Comparison of ENCODE assay signal across 11 cellular contexts in genomic region chr19:38281820-38282566, GRCh38. TPM values are rescaled to one million over a fixed set of nuclear protein-coding genes. Genes with fewer than 3 reads are reported as not detected.
A peak's percentile ranks its signal among the peaks of the same experiment; 100 is the strongest.
DNase-seq lines count a peak whose midpoint lies in the region; ATAC-seq, FAIRE-seq and TF ChIP-seq lines count a peak whose summit lies in the region.
"Had no signal": no experiment of that assay in that cellular context is flagged by ENCODE, and none has a peak within 500 bp of the region (broad histone marks: within the 10 kb centered on the region; RNA-seq: fewer than 3 reads in every experiment).

No MANE protein-coding gene starts in this region.

- in situ Hi-C loops in IMR-90 (cut with MboI; ENCODE audit: low sequenced_read_pairs), result no loop called here

- intact Hi-C loops in IMR-90 (cut with micrococcal nuclease) (no loop called here), ascending aorta (cut with DNase I) (no loop called here)

- H3K14ac ChIP-seq in IMR-90 (replicated peaks; ENCODE audit: low read depth, low read length), result no peak overlapping the region

- peak overlapping the region; percentile 67; the same call in 1 of the 2 replicates for H2AK5ac ChIP-seq in IMR-90 (ENCODE audit: low read depth, low read length)

- no peaks in the 10 kb centered on the region for H3K79me1 ChIP-seq in IMR-90 (ENCODE audit: low read depth in 1 of 2, low read length in 2 of 2)

- no peaks in the 10 kb centered on the region for H4K20me1 ChIP-seq in IMR-90 (ENCODE audit: insufficient read depth, low read length)

- CTCF ChIA-PET in A549 (lab: Yijun Ruan, JAX) (interaction anchor here (0.6 to 17.0 kb wide), 14 partner anchors 9 to 346 kb away, joined by 3 to 259 read pairs (median 4); partner anchors contain the start of genes PPP1R14A and SPINT2), IMR-90 (lab: Yijun Ruan, JAX) (no interaction called here)

- BruUV-seq in IMR-90 (replicated peaks; lab: Mats Ljungman, UMichigan), result no TSS peak

- H3K36me3 ChIP-seq in IMR-90 (ENCODE audit: control insufficient read depth, insufficient read depth, low read length) (no peaks in the 10 kb centered on the region), ascending aorta (peaks cover 16 to 38% of the 10 kb centered on the region in 2 donors)

- H4K8ac ChIP-seq in IMR-90 (ENCODE audit: low read depth in 2 of 2, low read length in 2 of 2), result 0 out of 4 replicates have a peak overlapping the region, but pooled peaks of 1 of the 2 experiments have one; percentile 0

- H2BK120ac ChIP-seq in IMR-90 (ENCODE audit: low read depth, low read length), result peak overlapping the region; percentile 12; the same call in 1 of the 2 replicates

- peak overlapping the region; percentile 27; the same call in 1 of the 2 replicates for H4K91ac ChIP-seq in IMR-90 (ENCODE audit: insufficient read depth, low read depth, low read length)

- H3K23ac ChIP-seq in IMR-90 (ENCODE audit: low read depth, low read length), result no peak overlapping the region

- H3K27ac ChIP-seq in A549 (no peak overlapping the region), IMR-90 (ENCODE audit: insufficient read depth, low read length) (no peak overlapping the region), ascending aorta (peak overlapping the region; percentile 85 to 89)

- H3K4me1 ChIP-seq in A549 (peaks cover 22% of the 10 kb centered on the region), IMR-90 (ENCODE audit: control insufficient read depth, insufficient read depth, low read length) (peaks cover 20% of the 10 kb centered on the region), ascending aorta (peaks cover 12 to 33% of the 10 kb centered on the region in 2 donors)

- H3K4me3 ChIP-seq in A549 (no peak overlapping the region), IMR-90 (ENCODE audit: insufficient read depth, low read depth, low read length) (no peak overlapping the region), ascending aorta (no peak overlapping the region)

- 83% methylated on average over 7 of the region's 7 CpGs for WGBS in A549 (ENCODE audit: missing lambda C conversion rate)
- no CpG with 5 or more reads among the region's 7 CpGs for WGBS in IMR-90 (ENCODE audit: extremely low coverage in 2 of 2, insufficient read length in 1 of 2), 2 experiments

- no peaks in the 10 kb centered on the region for H3K9me3 ChIP-seq in A549
- no peaks in the 10 kb centered on the region for H3K9me3 ChIP-seq in IMR-90 (ENCODE audit: control insufficient read depth, insufficient read depth, low read length)
- H3K9me3 ChIP-seq in ascending aorta, result no peaks in the 10 kb centered on the region

- H3K56ac ChIP-seq in IMR-90 (ENCODE audit: extremely low read depth, insufficient read depth, low read length), result no peak overlapping the region

- TF ChIP-seq RAD21 in A549 (conservative IDR thresholded peaks at IDR 0.05 in 1 of 2, IDR thresholded peaks at IDR 0.05 in 1 of 2), result no peak
- TF ChIP-seq RAD21 in IMR-90 (IDR thresholded peaks at IDR 0.05; ENCODE audit: low read length), result no peak

- dilution Hi-C loops in IMR-90 (cut with HindIII; ENCODE audit: low sequenced_read_pairs, unreplicated experiment), result no loop called here

- no peak overlapping the region for H2BK5ac ChIP-seq in IMR-90 (ENCODE audit: low read depth, low read length, poor library complexity, severe bottlenecking)

- peak overlapping the region; percentile 9 for H2AFZ ChIP-seq in IMR-90 (replicated peaks; ENCODE audit: low read length, poor library complexity)

- DNase-seq in A549 (ENCODE audit: low read depth in 1 of 2, low spot score in 1 of 2), result no peak
- no peak for DNase-seq in IMR-90
- DNase-seq in ascending aorta (ENCODE audit: low spot score in 2 of 2), result no peak
- no peak for DNase-seq in NCI-H1930 (lab: John Stamatoyannopoulos, UW)
- DNase-seq in NCI-H2227 (lab: John Stamatoyannopoulos, UW; ENCODE audit: unreplicated experiment), result no peak
- DNase-seq in NCI-H2107 treated with DMSO at 0.1 percent for 48 hours (lab: John Stamatoyannopoulos, UW; ENCODE audit: unreplicated experiment), result no peak
- DNase-seq: activated CD8-positive, alpha-beta memory T cell treated with anti-CD3 and anti-CD28 coated beads, Interleukin-2, amount 50 U/mL, for 48 hours; GF-D8; NCI-H1436; stimulated activated CD4-positive, alpha-beta T cell treated with anti-CD3 and anti-CD28 coated beads, Interleukin-4, amount 100 ng/mL, for 24 hours; substantia nigra had no signal

- no peaks in the 10 kb centered on the region for H3K27me3 ChIP-seq in IMR-90 (ENCODE audit: control insufficient read depth, insufficient read depth, low read length)
- no peaks in the 10 kb centered on the region for H3K27me3 ChIP-seq in ascending aorta

- H3K4me2 ChIP-seq in A549, result no peak overlapping the region
- H3K4me2 ChIP-seq in IMR-90 (ENCODE audit: low read depth, low read length), result no peak overlapping the region

- POLR2A ChIA-PET in A549 (lab: Yijun Ruan, JAX), result interaction anchor here (0.8 kb wide), 1 partner anchor 350 kb away, joined by 3 read pairs; no protein-coding TSS in a partner anchor
- POLR2A ChIA-PET in IMR-90 (lab: Charles Lee; ENCODE audit: unreplicated experiment), result no interaction called here

- 0 out of 2 replicates have a peak overlapping the region, but pooled peaks have one; percentile 26 for H2BK20ac ChIP-seq in IMR-90 (ENCODE audit: low read depth, low read length)

- no peak overlapping the region for H3K9ac ChIP-seq in IMR-90 (ENCODE audit: low read depth, low read length)

- H3K18ac ChIP-seq in IMR-90 (ENCODE audit: low read depth, low read length), result no peak overlapping the region

- no peak for TF ChIP-seq EP300 in A549 (IDR thresholded peaks at IDR 0.05)

- peaks cover 8% of the 10 kb centered on the region for H3K9me1 ChIP-seq in IMR-90 (ENCODE audit: insufficient read depth, low read length)

- 0 out of 2 replicates have a peak overlapping the region, but pooled peaks have one; percentile 25 for H3K4ac ChIP-seq in IMR-90 (ENCODE audit: low read depth, low read length)

- peak; percentile 97 for FAIRE-seq in A549 (lab: Jason Lieb, UNC)

- ATAC-seq in A549 (no peak), IMR-90 (ENCODE audit: low read depth) (no peak)

- H2BK15ac ChIP-seq in IMR-90 (ENCODE audit: low read depth, low read length), result 0 out of 3 replicates have a peak overlapping the region, but pooled peaks have one; percentile 10

- no peak for TF ChIP-seq CTCF in A549 (IDR thresholded peaks at IDR 0.05)
- TF ChIP-seq CTCF in IMR-90 (conservative IDR thresholded peaks at IDR 0.05; ENCODE audit: low read depth, low read length), result no peak
- TF ChIP-seq CTCF in ascending aorta (IDR thresholded peaks at IDR 0.05), result no peak

- TF ChIP-seq POLR2A in A549 (IDR thresholded peaks at IDR 0.05; ENCODE audit: low read length) (no peak), IMR-90 (IDR thresholded peaks at IDR 0.05; ENCODE audit: low read depth, low read length) (no peak)

- H4K5ac ChIP-seq in IMR-90 (ENCODE audit: low read depth, low read length), result no peak overlapping the region

- no peak overlapping the region for H2AK9ac ChIP-seq in IMR-90 (replicated peaks; ENCODE audit: low read depth, low read length, poor library complexity)

RNA-seq across cellular contexts. Expression of gene SPINT2, which starts 17.6 kb away (rescaled TPM):
- polyA plus RNA-seq in A549 (2011; rRNA removed), result 343 and 425 TPM in 2 replicates
- 347 and 383 TPM in 2 replicates for polyA plus RNA-seq in A549 (2012; cell fraction: cytosol; rRNA removed)
- 348 and 443 TPM in 2 replicates for polyA plus RNA-seq in A549 (2012; cell fraction: nucleus; rRNA removed)
- 244 to 296 TPM (median 291 TPM) in 3 replicates for polyA plus RNA-seq in A549 (2017; fragmentation: RNase III; extraction: RNeasy Plus Mini Kit Qiagen cat#74134 plus additional on column Dnase treatment)
- 154 and 156 TPM in 2 replicates for polyA minus RNA-seq in A549 (2011; rRNA and poly(A)+ RNA removed)
- total RNA-seq in IMR-90 (2012; rRNA removed), result 0.28 and 0.54 TPM in 2 replicates
- 1.2 and 2.2 TPM in 2 replicates for polyA plus RNA-seq in IMR-90 (2012; rRNA removed)
- 1.2 and 1.8 TPM in 2 replicates for polyA plus RNA-seq in IMR-90 (2012; cell fraction: cytosol; rRNA removed)
- polyA plus RNA-seq in IMR-90 (2012; cell fraction: nucleus; rRNA removed; ENCODE audit: low replicate concordance), result 1.2 and 1.3 TPM in 2 replicates
- total RNA-seq in ascending aorta, result 193 TPM

RNA-seq across cellular contexts. Expression of gene C19orf33, which starts 22.1 kb away (rescaled TPM):
- polyA plus RNA-seq in A549 (2011; rRNA removed), result 197 and 302 TPM in 2 replicates
- polyA plus RNA-seq in A549 (2012; cell fraction: cytosol; rRNA removed), result 1,004 and 1,085 TPM in 2 replicates
- 520 and 541 TPM in 2 replicates for polyA plus RNA-seq in A549 (2012; cell fraction: nucleus; rRNA removed)
- 487 to 531 TPM (median 489 TPM) in 3 replicates for polyA plus RNA-seq in A549 (2017; fragmentation: RNase III; extraction: RNeasy Plus Mini Kit Qiagen cat#74134 plus additional on column Dnase treatment)
- polyA minus RNA-seq in A549 (2011; rRNA and poly(A)+ RNA removed), result 17.0 and 21.4 TPM in 2 replicates
- 1.4 TPM in 1 of 2 replicates, not detected in the other for total RNA-seq in IMR-90 (2012; rRNA removed)
- polyA plus RNA-seq in IMR-90 (2012; rRNA removed), result 0.80 and 0.96 TPM in 2 replicates
- 0.44 and 3.1 TPM in 2 replicates for polyA plus RNA-seq in IMR-90 (2012; cell fraction: cytosol; rRNA removed)
- not detected in 2 replicates for polyA plus RNA-seq in IMR-90 (2012; cell fraction: nucleus; rRNA removed; ENCODE audit: low replicate concordance)
- not detected for total RNA-seq in ascending aorta

RNA-seq across cellular contexts. Expression of gene PPP1R14A, which starts 25.8 kb away (rescaled TPM):
- polyA plus RNA-seq in A549 (2011; rRNA removed) (14.6 and 30.5 TPM in 2 replicates), A549 (2017; fragmentation: RNase III; extraction: RNeasy Plus Mini Kit Qiagen cat#74134 plus additional on column Dnase treatment) (88.6 to 99.6 TPM (median 99.5 TPM) in 3 replicates), IMR-90 (2012; rRNA removed) (0.84 and 2.0 TPM in 2 replicates)
- 281 and 324 TPM in 2 replicates for polyA plus RNA-seq in A549 (2012; cell fraction: cytosol; rRNA removed)
- polyA plus RNA-seq in A549 (2012; cell fraction: nucleus; rRNA removed), result 99.6 and 180 TPM in 2 replicates
- polyA minus RNA-seq in A549 (2011; rRNA and poly(A)+ RNA removed), result 2.9 and 3.1 TPM in 2 replicates
- total RNA-seq in IMR-90 (2012; rRNA removed) (not detected in 2 replicates), ascending aorta (1,072 TPM)
- polyA plus RNA-seq in IMR-90 (2012; cell fraction: cytosol; rRNA removed), result 5.4 and 10.2 TPM in 2 replicates
- 2.1 and 3.5 TPM in 2 replicates for polyA plus RNA-seq in IMR-90 (2012; cell fraction: nucleus; rRNA removed; ENCODE audit: low replicate concordance)

RNA-seq across cellular contexts. Expression of gene YIF1B, which starts 33.8 kb away (rescaled TPM):
- polyA plus RNA-seq in A549 (2011; rRNA removed) (75.5 and 88.1 TPM in 2 replicates), A549 (2017; fragmentation: RNase III; extraction: RNeasy Plus Mini Kit Qiagen cat#74134 plus additional on column Dnase treatment) (87.5 to 104 TPM (median 100 TPM) in 3 replicates), IMR-90 (2012; rRNA removed) (162 and 165 TPM in 2 replicates)
- 225 and 320 TPM in 2 replicates for polyA plus RNA-seq in A549 (2012; cell fraction: cytosol; rRNA removed)
- 303 and 382 TPM in 2 replicates for polyA plus RNA-seq in A549 (2012; cell fraction: nucleus; rRNA removed)
- 75.2 and 83.9 TPM in 2 replicates for polyA minus RNA-seq in A549 (2011; rRNA and poly(A)+ RNA removed)
- total RNA-seq in IMR-90 (2012; rRNA removed) (72.2 and 78.9 TPM in 2 replicates), ascending aorta (24.7 TPM)
- polyA plus RNA-seq in IMR-90 (2012; cell fraction: cytosol; rRNA removed), result 95.0 and 225 TPM in 2 replicates
- 92.8 and 241 TPM in 2 replicates for polyA plus RNA-seq in IMR-90 (2012; cell fraction: nucleus; rRNA removed; ENCODE audit: low replicate concordance)

RNA-seq across cellular contexts. Expression of gene KCNK6, which starts 37.7 kb away (rescaled TPM):
- polyA plus RNA-seq in A549 (2011; rRNA removed) (2.8 and 3.8 TPM in 2 replicates), A549 (2017; fragmentation: RNase III; extraction: RNeasy Plus Mini Kit Qiagen cat#74134 plus additional on column Dnase treatment) (2.4 to 2.8 TPM (median 2.4 TPM) in 3 replicates), IMR-90 (2012; rRNA removed) (3.9 and 4.5 TPM in 2 replicates)
- 1.4 and 2.6 TPM in 2 replicates for polyA plus RNA-seq in A549 (2012; cell fraction: cytosol; rRNA removed)
- polyA plus RNA-seq in A549 (2012; cell fraction: nucleus; rRNA removed), result 2.2 and 3.9 TPM in 2 replicates
- polyA minus RNA-seq in A549 (2011; rRNA and poly(A)+ RNA removed), result 1.4 and 2.1 TPM in 2 replicates
- total RNA-seq in IMR-90 (2012; rRNA removed) (2.7 and 2.8 TPM in 2 replicates), ascending aorta (22.8 TPM)
- 3.3 and 4.2 TPM in 2 replicates for polyA plus RNA-seq in IMR-90 (2012; cell fraction: cytosol; rRNA removed)
- 2.9 and 3.1 TPM in 2 replicates for polyA plus RNA-seq in IMR-90 (2012; cell fraction: nucleus; rRNA removed; ENCODE audit: low replicate concordance)

Comparison
In these comparisons a context has a peak if more than half of its experiments do, and no peak if none do; other contexts are left out.
1. H3K27ac ChIP-seq: peak in ascending aorta (2 of 2); none in A549 (0 of 2) and IMR-90 (single experiment).
2. RNA of gene SPINT2, which starts 17.6 kb away (total RNA-seq): 193 TPM in ascending aorta (single experiment); 0.28 to 0.54 TPM in IMR-90; every median in the first group is over 100 times any median in the second.
3. RNA of gene PPP1R14A, which starts 25.8 kb away (total RNA-seq): 1,072 TPM in ascending aorta (single experiment); not detected in IMR-90; every median in the first group is over 1,000 times any median in the second.